In the genomic region with DNA sequence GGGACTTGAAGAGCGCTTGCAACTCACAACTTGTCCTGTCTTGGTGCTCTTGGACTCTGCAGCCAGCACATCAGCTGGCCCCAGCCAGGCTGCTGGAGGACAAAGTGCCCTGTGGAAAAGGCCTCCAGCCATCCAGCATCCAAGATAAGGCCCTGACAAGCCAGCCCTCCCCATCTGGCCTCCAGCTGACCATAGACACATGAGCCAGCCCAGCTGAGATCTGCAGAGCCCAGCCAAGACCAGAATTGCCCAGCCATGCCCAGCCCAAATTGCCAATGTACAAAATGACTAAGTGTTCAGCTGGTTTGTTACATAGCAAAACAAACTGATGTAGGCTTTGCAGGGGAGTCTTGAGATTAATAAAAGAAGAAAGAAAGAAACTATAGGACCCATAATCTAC, we compare ENCODE assay signal across 18 cellular contexts. TPM values are rescaled to one million over a fixed set of nuclear protein-coding genes. Genes with fewer than 3 reads are reported as not detected.
DNase-seq lines count a peak whose midpoint lies in the region; ATAC-seq and TF ChIP-seq lines count a peak whose summit lies in the region.
"Had no signal": no experiment of that assay in that cellular context is flagged by ENCODE, and none has a peak within 500 bp of the region (broad histone marks: within the 10 kb centered on the region; RNA-seq: fewer than 3 reads in every experiment).

No MANE protein-coding gene starts in this region.

- no peaks in the 10 kb centered on the region for H3K36me3 Mint-ChIP-seq in WTC11
- no peaks in the 10 kb centered on the region for H3K36me3 Mint-ChIP-seq in activated naive CD4-positive, alpha-beta T cell treated with anti-CD3 and anti-CD28 coated beads for 36 hours (ENCODE audit: low read depth)
- H3K36me3 Mint-ChIP-seq: CD14-positive monocyte; CD8-positive, alpha-beta T cell had no signal

- ATAC-seq in WTC11: no peak
- ATAC-seq: CD8-positive, alpha-beta T cell; GM12878; GM23338; HepG2 had no signal

- DNase-seq in AG10803 (ENCODE audit: low read depth): peak; percentile 28
- DNase-seq in GM03348 (ENCODE audit: low spot score): peak; percentile 30
- peak; percentile 79 for DNase-seq in RPMI7951 (ENCODE audit: low read depth)
- DNase-seq in myocyte (ENCODE audit: low read depth): peak; percentile 65
- DNase-seq in mucosa of gallbladder (ENCODE audit: low spot score): no peak
- no peak for DNase-seq in NCI-H1105 treated with DMSO at 0.1 percent for 48 hours (lab: John Stamatoyannopoulos, UW)
- DNase-seq in WTC11 (ENCODE audit: low spot score): no peak
- no peak for DNase-seq in activated naive CD4-positive, alpha-beta T cell treated with anti-CD3 and anti-CD28 coated beads for 36 hours
- DNase-seq: ACHN; CD8-positive, alpha-beta T cell; COR-L47; DMS153; DMS79 treated with DMSO at 0.1 percent for 48 hours; H7 had no signal

- CTCF ChIA-PET in WTC11 (lab: Charles Lee): interaction anchor here (0.9 kb wide), 1 partner anchor 111 kb away, joined by 3 read pairs; no protein-coding TSS in a partner anchor
- CTCF ChIA-PET in activated naive CD4-positive, alpha-beta T cell treated with anti-CD3 and anti-CD28 coated beads for 36 hours (lab: Charles Lee): no interaction called here

- TF ChIP-seq CTCF in AG10803 (conservative IDR thresholded peaks at IDR 0.05; ENCODE audit: low read length): no peak
- no peak for TF ChIP-seq CTCF in WTC11 (IDR thresholded peaks at IDR 0.05)

- H3K4me1 Mint-ChIP-seq in WTC11: peaks cover 6% of the 10 kb centered on the region
- peaks cover 2% of the 10 kb centered on the region for H3K4me1 Mint-ChIP-seq in activated naive CD4-positive, alpha-beta T cell treated with anti-CD3 and anti-CD28 coated beads for 36 hours (ENCODE audit: low read depth)
- H3K4me1 Mint-ChIP-seq: CD14-positive monocyte, GM23338 had no signal

- no peak overlapping the region for H3K4me3 Mint-ChIP-seq in WTC11
- H3K4me3 Mint-ChIP-seq in activated naive CD4-positive, alpha-beta T cell treated with anti-CD3 and anti-CD28 coated beads for 36 hours: no peak overlapping the region
- H3K4me3 Mint-ChIP-seq: CD14-positive monocyte; CD8-positive, alpha-beta T cell; GM23338 had no signal

- POLR2A ChIA-PET in WTC11 (lab: Charles Lee): no interaction called here

- no peak overlapping the region for H3K27ac Mint-ChIP-seq in WTC11
- H3K27ac Mint-ChIP-seq in activated naive CD4-positive, alpha-beta T cell treated with anti-CD3 and anti-CD28 coated beads for 36 hours: no peak overlapping the region
- H3K27ac Mint-ChIP-seq: CD8-positive, alpha-beta T cell; GM23338 had no signal

- peaks cover 8% of the 10 kb centered on the region for H3K9me3 Mint-ChIP-seq in WTC11
- H3K9me3 Mint-ChIP-seq in activated naive CD4-positive, alpha-beta T cell treated with anti-CD3 and anti-CD28 coated beads for 36 hours: no peaks in the 10 kb centered on the region
- H3K9me3 Mint-ChIP-seq: CD8-positive, alpha-beta T cell; GM23338 had no signal

- intact Hi-C loops in activated naive CD4-positive, alpha-beta T cell treated with anti-CD3 and anti-CD28 coated beads for 36 hours (cut with micrococcal nuclease): no loop called here

- H3K4me3 ChIP-seq in AG10803 (ENCODE audit: low read length): no peak overlapping the region
- H3K4me3 ChIP-seq: GM12878, GM23338 had no signal

- no peaks in the 10 kb centered on the region for H3K27me3 Mint-ChIP-seq in WTC11 (ENCODE audit: low read depth)
- no peaks in the 10 kb centered on the region for H3K27me3 Mint-ChIP-seq in activated naive CD4-positive, alpha-beta T cell treated with anti-CD3 and anti-CD28 coated beads for 36 hours (ENCODE audit: low read depth)

TF ChIP-seq in WTC11, 78 proteins besides CTCF, POLR2A, EP300 and RAD21:
- TF ChIP-seq, protein P1, sequence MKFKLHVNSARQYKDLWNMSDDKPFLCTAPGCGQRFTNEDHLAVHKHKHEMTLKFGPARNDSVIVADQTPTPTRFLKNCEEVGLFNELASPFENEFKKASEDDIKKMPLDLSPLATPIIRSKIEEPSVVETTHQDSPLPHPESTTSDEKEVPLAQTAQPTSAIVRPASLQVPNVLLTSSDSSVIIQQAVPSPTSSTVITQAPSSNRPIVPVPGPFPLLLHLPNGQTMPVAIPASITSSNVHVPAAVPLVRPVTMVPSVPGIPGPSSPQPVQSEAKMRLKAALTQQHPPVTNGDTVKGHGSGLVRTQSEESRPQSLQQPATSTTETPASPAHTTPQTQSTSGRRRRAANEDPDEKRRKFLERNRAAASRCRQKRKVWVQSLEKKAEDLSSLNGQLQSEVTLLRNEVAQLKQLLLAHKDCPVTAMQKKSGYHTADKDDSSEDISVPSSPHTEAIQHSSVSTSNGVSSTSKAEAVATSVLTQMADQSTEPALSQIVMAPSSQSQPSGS (CRISPR knock-in tag; IDR thresholded peaks at IDR 0.05; ENCODE audit: borderline replicate concordance, low read depth): no peak
- TF ChIP-seq ZNF138 (CRISPR knock-in tag; conservative IDR thresholded peaks at IDR 0.05) (no peak), RORB (CRISPR knock-in tag; IDR thresholded peaks at IDR 0.05) (no peak), FOXK1 (CRISPR knock-in tag; IDR thresholded peaks at IDR 0.05) (no peak), SP1 (CRISPR knock-in tag; conservative IDR thresholded peaks at IDR 0.05) (no peak), ATF1 (CRISPR knock-in tag; IDR thresholded peaks at IDR 0.05) (no peak), OVOL2 (CRISPR knock-in tag; IDR thresholded peaks at IDR 0.05; ENCODE audit: borderline replicate concordance) (no peak), NR3C1 (CRISPR knock-in tag; conservative IDR thresholded peaks at IDR 0.05; ENCODE audit: low read depth) (no peak)
- TF ChIP-seq, protein P2, sequence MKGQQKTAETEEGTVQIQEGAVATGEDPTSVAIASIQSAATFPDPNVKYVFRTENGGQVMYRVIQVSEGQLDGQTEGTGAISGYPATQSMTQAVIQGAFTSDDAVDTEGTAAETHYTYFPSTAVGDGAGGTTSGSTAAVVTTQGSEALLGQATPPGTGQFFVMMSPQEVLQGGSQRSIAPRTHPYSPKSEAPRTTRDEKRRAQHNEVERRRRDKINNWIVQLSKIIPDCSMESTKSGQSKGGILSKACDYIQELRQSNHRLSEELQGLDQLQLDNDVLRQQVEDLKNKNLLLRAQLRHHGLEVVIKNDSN (CRISPR knock-in tag; IDR thresholded peaks at IDR 0.05): no peak
- TF ChIP-seq, protein P3, sequence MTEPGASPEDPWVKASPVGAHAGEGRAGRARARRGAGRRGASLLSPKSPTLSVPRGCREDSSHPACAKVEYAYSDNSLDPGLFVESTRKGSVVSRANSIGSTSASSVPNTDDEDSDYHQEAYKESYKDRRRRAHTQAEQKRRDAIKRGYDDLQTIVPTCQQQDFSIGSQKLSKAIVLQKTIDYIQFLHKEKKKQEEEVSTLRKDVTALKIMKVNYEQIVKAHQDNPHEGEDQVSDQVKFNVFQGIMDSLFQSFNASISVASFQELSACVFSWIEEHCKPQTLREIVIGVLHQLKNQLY (CRISPR knock-in tag; IDR thresholded peaks at IDR 0.05): no peak
- TF ChIP-seq, protein P4, sequence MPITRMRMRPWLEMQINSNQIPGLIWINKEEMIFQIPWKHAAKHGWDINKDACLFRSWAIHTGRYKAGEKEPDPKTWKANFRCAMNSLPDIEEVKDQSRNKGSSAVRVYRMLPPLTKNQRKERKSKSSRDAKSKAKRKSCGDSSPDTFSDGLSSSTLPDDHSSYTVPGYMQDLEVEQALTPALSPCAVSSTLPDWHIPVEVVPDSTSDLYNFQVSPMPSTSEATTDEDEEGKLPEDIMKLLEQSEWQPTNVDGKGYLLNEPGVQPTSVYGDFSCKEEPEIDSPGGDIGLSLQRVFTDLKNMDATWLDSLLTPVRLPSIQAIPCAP (CRISPR knock-in tag; IDR thresholded peaks at IDR 0.05): no peak
- TF ChIP-seq, protein P5, sequence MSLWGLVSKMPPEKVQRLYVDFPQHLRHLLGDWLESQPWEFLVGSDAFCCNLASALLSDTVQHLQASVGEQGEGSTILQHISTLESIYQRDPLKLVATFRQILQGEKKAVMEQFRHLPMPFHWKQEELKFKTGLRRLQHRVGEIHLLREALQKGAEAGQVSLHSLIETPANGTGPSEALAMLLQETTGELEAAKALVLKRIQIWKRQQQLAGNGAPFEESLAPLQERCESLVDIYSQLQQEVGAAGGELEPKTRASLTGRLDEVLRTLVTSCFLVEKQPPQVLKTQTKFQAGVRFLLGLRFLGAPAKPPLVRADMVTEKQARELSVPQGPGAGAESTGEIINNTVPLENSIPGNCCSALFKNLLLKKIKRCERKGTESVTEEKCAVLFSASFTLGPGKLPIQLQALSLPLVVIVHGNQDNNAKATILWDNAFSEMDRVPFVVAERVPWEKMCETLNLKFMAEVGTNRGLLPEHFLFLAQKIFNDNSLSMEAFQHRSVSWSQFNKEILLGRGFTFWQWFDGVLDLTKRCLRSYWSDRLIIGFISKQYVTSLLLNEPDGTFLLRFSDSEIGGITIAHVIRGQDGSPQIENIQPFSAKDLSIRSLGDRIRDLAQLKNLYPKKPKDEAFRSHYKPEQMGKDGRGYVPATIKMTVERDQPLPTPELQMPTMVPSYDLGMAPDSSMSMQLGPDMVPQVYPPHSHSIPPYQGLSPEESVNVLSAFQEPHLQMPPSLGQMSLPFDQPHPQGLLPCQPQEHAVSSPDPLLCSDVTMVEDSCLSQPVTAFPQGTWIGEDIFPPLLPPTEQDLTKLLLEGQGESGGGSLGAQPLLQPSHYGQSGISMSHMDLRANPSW (CRISPR knock-in tag; conservative IDR thresholded peaks at IDR 0.05; ENCODE audit: low read depth): no peak

RNA-seq across cellular contexts. Expression of a gene that starts 36.0 kb away (rescaled TPM):
- total RNA-seq in RPMI7951 (2014; rRNA removed; shearing (Covaris generic)): 43.3 and 51.1 TPM in 2 replicates
- total RNA-seq in myocyte (23.0 and 34.6 TPM in 2 replicates), mucosa of gallbladder (55.4 TPM), WTC11 (2021) (17.5 to 35.5 TPM (median 22.9 TPM) in 3 replicates)
- 19.7 TPM for polyA plus RNA-seq in myocyte (2012)
- total RNA-seq in activated naive CD4-positive, alpha-beta T cell treated with anti-CD3 and anti-CD28 coated beads for 36 hours: 1 to 10 TPM in 1 of 2 experiments, under 1 TPM in 1; 0.69 to 1.1 TPM
- polyA plus RNA-seq: CD14-positive monocyte had no signal

Comparison
In these comparisons a context has a peak if more than half of its experiments do, and no peak if none do; other contexts are left out.
1. DNase-seq: peak in AG10803 (single experiment), GM03348 (single experiment), RPMI7951 (single experiment) and myocyte (single experiment); none in mucosa of gallbladder (single experiment), NCI-H1105 treated with DMSO at 0.1 percent for 48 hours (single experiment), WTC11 (single experiment) and activated naive CD4-positive, alpha-beta T cell treated with anti-CD3 and anti-CD28 coated beads for 36 hours (single experiment).